4 cellular contexts compared by ENCODE assay signal in the genomic region with DNA sequence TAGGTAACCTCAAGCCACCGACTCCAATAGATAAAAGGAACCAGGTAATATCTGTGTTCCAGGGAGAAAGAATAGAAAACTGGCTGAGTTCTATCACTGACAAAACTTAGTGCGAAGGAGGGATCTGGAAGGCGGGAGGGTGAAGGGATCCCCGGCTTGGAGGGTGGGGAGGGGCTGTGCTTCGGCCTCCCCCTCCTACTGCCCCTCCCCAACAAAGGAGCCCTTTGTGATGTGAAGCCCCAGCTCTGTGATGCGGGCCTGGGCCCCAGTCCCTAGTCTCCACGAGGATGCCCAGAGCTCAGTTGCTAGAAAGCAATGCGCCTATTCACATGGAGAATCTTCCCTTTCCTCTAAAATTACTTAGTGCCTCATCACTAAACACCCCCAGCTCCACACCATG. TPM values are rescaled to one million over a fixed set of nuclear protein-coding genes. Genes with fewer than 3 reads are reported as not detected.
"Had no signal": no experiment of that assay in that cellular context is flagged by ENCODE, and none has a peak within 500 bp of the region (broad histone marks: within the 10 kb centered on the region; RNA-seq: fewer than 3 reads in every experiment).

Gene SPATA31C1 (plus strand): TSS at position 301 of the 400 bp plus-strand sequence.

RNA-seq across cellular contexts. Expression of gene SPATA31C1, which starts in this region (rescaled TPM):
- total RNA-seq: LHCN-M2, M059J, MCF 10A, NCI-H460 had no signal
